9 cellular contexts compared by ENCODE assay signal in genomic region chr11:18171377-18172000, GRCh38. TPM values are rescaled to one million over a fixed set of nuclear protein-coding genes. Genes with fewer than 3 reads are reported as not detected.
DNase-seq lines count a peak whose midpoint lies in the region; ATAC-seq and TF ChIP-seq lines count a peak whose summit lies in the region.
"Had no signal": no experiment of that assay in that cellular context is flagged by ENCODE, and none has a peak within 500 bp of the region (broad histone marks: within the 10 kb centered on the region; RNA-seq: fewer than 3 reads in every experiment).

No MANE protein-coding gene starts in this region.

- peaks cover 0 to 9% (median under 1%) of the 10 kb centered on the region in 9 donors for H3K27me3 ChIP-seq in heart left ventricle

- H3K9me3 Mint-ChIP-seq in progenitor cell of endocrine pancreas (ENCODE audit: low read depth): no peaks in the 10 kb centered on the region

- H3K36me3 ChIP-seq in heart left ventricle: no peaks in the 10 kb centered on the region

- no peaks in the 10 kb centered on the region for H3K4me1 Mint-ChIP-seq in progenitor cell of endocrine pancreas (ENCODE audit: low read depth)

- WGBS in heart left ventricle, 4 donors: 66 to 81% (median 70%) methylated on average over 4 of the region's 4 CpGs

- no peaks in the 10 kb centered on the region for H3K4me1 ChIP-seq in heart left ventricle

- H3K4me3 Mint-ChIP-seq in progenitor cell of endocrine pancreas (ENCODE audit: low read depth): no peak overlapping the region

- H3K27ac Mint-ChIP-seq in progenitor cell of endocrine pancreas: no peak overlapping the region

- intact Hi-C loops in heart left ventricle (cut with DNase I): no loop called here
- intact Hi-C loops in Right ventricle myocardium superior (cut with DNase I): no loop called here

- TF ChIP-seq CTCF in heart left ventricle (IDR thresholded peaks at IDR 0.05): peak in 7 of 12 donors; percentile 16 to 41 (median 21)
- peak; percentile 59 for TF ChIP-seq CTCF in progenitor cell of endocrine pancreas (IDR thresholded peaks at IDR 0.05; ENCODE audit: unreplicated experiment)

- peaks cover 56% of the 10 kb centered on the region for H3K27me3 Mint-ChIP-seq in progenitor cell of endocrine pancreas

- no peaks in the 10 kb centered on the region for H3K36me3 Mint-ChIP-seq in progenitor cell of endocrine pancreas (ENCODE audit: insufficient read depth)

- DNase-seq in heart left ventricle (no peak), Right ventricle myocardium superior (no peak), NCI-H146 treated with DMSO at 0.1 percent for 48 hours (lab: John Stamatoyannopoulos, UW; ENCODE audit: unreplicated experiment) (peak; percentile 2), cerebellar cortex (ENCODE audit: low spot score) (peak; percentile 26), progenitor cell of endocrine pancreas (ENCODE audit: low spot score, unreplicated experiment) (no peak)
- DNase-seq in effector CD4-positive, alpha-beta T cell: no peak

- H3K4me3 ChIP-seq in heart left ventricle: no peak overlapping the region

- H3K9me3 ChIP-seq in heart left ventricle: peaks cover 0 to 6% (median 0%) of the 10 kb centered on the region in 12 donors

- no peak overlapping the region for H3K27ac ChIP-seq in heart left ventricle

- no peak for TF ChIP-seq POLR2A in heart left ventricle (IDR thresholded peaks at IDR 0.05)

- ATAC-seq in heart left ventricle (peak in 1 of 4 donors; percentile 52), Right ventricle myocardium superior (ENCODE audit: poor library complexity) (no peak), GM18873 (IDR thresholded peaks at IDR 0.05; ENCODE audit: low FRiP score, unreplicated experiment) (no peak), GM21786 (IDR thresholded peaks at IDR 0.05; ENCODE audit: unreplicated experiment) (no peak)

RNA-seq across cellular contexts. Expression of gene MRGPRX4, which starts 1.1 kb away (rescaled TPM):
- total RNA-seq in heart left ventricle (not detected), Right ventricle myocardium superior (not detected), progenitor cell of endocrine pancreas (not detected in 2 replicates)
- polyA plus RNA-seq in heart left ventricle: not detected
- total RNA-seq: aorta had no signal
- polyA plus RNA-seq: aorta had no signal

RNA-seq across cellular contexts. Expression of gene MRGPRX3, which starts 39.1 kb away (rescaled TPM):
- total RNA-seq in heart left ventricle: not detected
- not detected for polyA plus RNA-seq in heart left ventricle
- not detected for total RNA-seq in Right ventricle myocardium superior
- not detected in 2 replicates for total RNA-seq in progenitor cell of endocrine pancreas
- total RNA-seq: aorta had no signal
- polyA plus RNA-seq: aorta had no signal

Comparison
In these comparisons a context has a peak if more than half of its experiments do, and no peak if none do; other contexts are left out.
1. DNase-seq: peak in NCI-H146 treated with DMSO at 0.1 percent for 48 hours (single experiment) and cerebellar cortex (single experiment); none in heart left ventricle (0 of 5), Right ventricle myocardium superior (single experiment), progenitor cell of endocrine pancreas (single experiment) and effector CD4-positive, alpha-beta T cell (single experiment).